Comparison of ENCODE assay signal across 11 cellular contexts in the genomic region with DNA sequence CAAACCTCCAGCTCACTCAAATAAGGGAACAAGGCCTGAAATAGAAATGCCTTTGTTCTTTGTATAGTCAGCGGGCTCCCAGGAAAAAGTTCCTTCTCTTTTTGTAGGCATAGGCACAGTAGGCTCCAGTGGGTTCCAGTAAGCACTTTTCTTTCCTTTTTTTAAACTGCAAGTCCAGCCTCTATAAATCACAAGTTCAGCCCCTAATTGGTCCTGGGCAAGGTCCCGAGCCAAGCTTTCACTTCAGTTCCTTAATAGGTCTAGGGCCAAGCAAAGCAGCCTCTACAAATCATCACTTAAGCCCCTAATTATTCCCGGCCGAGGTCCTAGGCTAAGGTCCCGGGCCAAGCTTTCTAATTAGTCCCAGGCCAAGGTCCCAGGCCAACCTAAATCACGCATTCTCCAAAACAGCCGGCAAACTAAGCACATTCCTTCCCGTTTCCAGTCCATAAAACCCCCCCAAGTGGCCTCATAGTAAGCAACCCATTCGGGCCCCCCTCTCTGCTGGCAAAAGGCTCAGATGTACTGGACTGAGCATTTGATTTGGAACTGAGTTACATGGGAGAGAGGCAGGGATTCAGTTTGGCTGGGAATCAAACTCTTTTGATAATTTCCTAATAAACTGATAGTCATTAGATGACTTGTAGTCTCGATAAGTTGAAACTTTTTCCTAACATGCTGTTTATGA. TPM values are rescaled to one million over a fixed set of nuclear protein-coding genes. Genes with fewer than 3 reads are reported as not detected.
A peak's percentile ranks its signal among the peaks of the same experiment; 100 is the strongest.
DNase-seq lines count a peak whose midpoint lies in the region; TF ChIP-seq lines count a peak whose summit lies in the region.
"Not testable (repeated sequence)": the region's sequence is repeated elsewhere in the genome, so short reads cannot be mapped to it uniquely, and the experiment has no call there.
"Had no signal": no experiment of that assay in that cellular context is flagged by ENCODE, and none has a peak within 500 bp of the region (broad histone marks: within the 10 kb centered on the region; RNA-seq: fewer than 3 reads in every experiment).

No MANE protein-coding gene starts in this region.

- H3K4me1 ChIP-seq in BLaER1, result peaks cover 18% of the 10 kb centered on the region
- H3K4me1 ChIP-seq in HUES48 (ENCODE audit: control insufficient read depth, insufficient read depth, low read length), result peaks cover 11% of the 10 kb centered on the region
- not testable (repeated sequence) for H3K4me1 ChIP-seq in breast epithelium
- peaks cover 15% of the 10 kb centered on the region for H3K4me1 ChIP-seq in neuron (ENCODE audit: insufficient read depth, low read length)
- peaks cover 17% of the 10 kb centered on the region for H3K4me1 ChIP-seq in suprapubic skin

- TF ChIP-seq POLR2A in breast epithelium (IDR thresholded peaks at IDR 0.05); suprapubic skin (IDR thresholded peaks at IDR 0.05): not testable (repeated sequence)

- H3K4me2 ChIP-seq in BLaER1, result peak overlapping the region; percentile 77

- H4K20me1 ChIP-seq in BLaER1, result not testable (repeated sequence)

- H3K4me3 Mint-ChIP-seq in immature natural killer cell, result peak overlapping the region; percentile 2 to 42 (median 18)

- in situ Hi-C loops in SK-MEL-5 (cut with HindIII; ENCODE audit: low pct_unique_long_range_greater_than_20kb, low sequenced_read_pairs), result not testable (repeated sequence)

- H3K27me3 Mint-ChIP-seq in immature natural killer cell (ENCODE audit: low read depth in 3 of 3), result peaks cover 15 to 22% (median 18%) of the 10 kb centered on the region in 3 donors

- H3K9ac ChIP-seq in BLaER1; HUES48 (ENCODE audit: low read depth, low read length): not testable (repeated sequence)

- not testable (repeated sequence) for H3K27me3 ChIP-seq in BLaER1; HUES48 (ENCODE audit: control insufficient read depth, insufficient read depth, low read length); breast epithelium; neuron (ENCODE audit: insufficient read depth, low read length); suprapubic skin

- not testable (repeated sequence) for H3K4me3 ChIP-seq in BLaER1
- peak overlapping the region; percentile 98 for H3K4me3 ChIP-seq in HUES48 (ENCODE audit: low read depth, low read length)
- H3K4me3 ChIP-seq in breast epithelium, result peak overlapping the region; percentile 9 to 14 (median 10)
- H3K4me3 ChIP-seq in fibroblast of the aortic adventitia (ENCODE audit: low read depth, low read length), result peak overlapping the region; percentile 6
- peak overlapping the region; percentile 14 for H3K4me3 ChIP-seq in neuron (ENCODE audit: low read length)
- peak overlapping the region; percentile 9 for H3K4me3 ChIP-seq in suprapubic skin

- H3K27ac ChIP-seq in BLaER1, result peak overlapping the region; percentile 71
- peak overlapping the region; percentile 28 for H3K27ac ChIP-seq in HUES48 (ENCODE audit: low read depth, low read length)
- H3K27ac ChIP-seq in breast epithelium, result peak overlapping the region in 1 of 2 donors; percentile 75
- H3K27ac ChIP-seq in suprapubic skin, result peak overlapping the region; percentile 45

- DNase-seq in SK-MEL-5 (ENCODE audit: low read depth, low spot score), result peak; percentile 83
- not testable (repeated sequence) for DNase-seq in breast epithelium (ENCODE audit: low spot score in 2 of 2); immature natural killer cell; suprapubic skin (ENCODE audit: low spot score in 2 of 2)
- DNase-seq in fibroblast of the aortic adventitia (ENCODE audit: low read depth), result peak; percentile 43

- H3K9me3 Mint-ChIP-seq in immature natural killer cell, result not testable (repeated sequence)

- TF ChIP-seq EP300 in suprapubic skin (IDR thresholded peaks at IDR 0.05), result not testable (repeated sequence)

- not testable (repeated sequence) for H3K36me3 ChIP-seq in BLaER1; HUES48 (ENCODE audit: control insufficient read depth, insufficient read depth, low read length); breast epithelium; neuron (ENCODE audit: insufficient read depth, low read length); suprapubic skin

- H3K36me3 Mint-ChIP-seq in immature natural killer cell, result not testable (repeated sequence)

- peaks cover 27 to 43% of the 10 kb centered on the region in 2 donors for H3K4me1 Mint-ChIP-seq in immature natural killer cell

- TF ChIP-seq CTCF in breast epithelium (IDR thresholded peaks at IDR 0.05); fibroblast of the aortic adventitia (IDR thresholded peaks at IDR 0.05; ENCODE audit: insufficient read depth, low read length); suprapubic skin (IDR thresholded peaks at IDR 0.05): not testable (repeated sequence)

- intact Hi-C loops in breast epithelium (cut with DNase I; ENCODE audit: low total_unique reads), result not testable (repeated sequence)

- H2AFZ ChIP-seq in neuron (ENCODE audit: low read depth, low read length), result peak overlapping the region; percentile 32

- H3K27ac Mint-ChIP-seq in immature natural killer cell, result peak overlapping the region in 2 of 6 donors; percentile 17 to 47

- 53% methylated on average over 10 of the region's 10 CpGs for WGBS in suprapubic skin

- H3K9me3 ChIP-seq in BLaER1; HUES48 (ENCODE audit: control insufficient read depth, insufficient read depth, low read length); breast epithelium; neuron (ENCODE audit: low read length); suprapubic skin: not testable (repeated sequence)

RNA-seq across cellular contexts. Expression of a gene that starts 8.7 kb away (rescaled TPM):
- 4.2 and 4.8 TPM in 2 replicates for total RNA-seq in SK-MEL-5 (2014; rRNA removed; shearing (Covaris generic))
- polyA plus RNA-seq in SK-MEL-5 (2015; cell fraction: cytosol; rRNA removed), result 3.1 and 7.7 TPM in 2 replicates
- polyA plus RNA-seq in SK-MEL-5 (2015; cell fraction: nucleus; rRNA removed), result 15.8 and 16.7 TPM in 2 replicates
- 10 to 100 TPM in 1 of 3 donors, 1 to 10 TPM in 2; 1.3 to 17.1 (median 5.3) TPM for total RNA-seq in breast epithelium
- 0.45 TPM in 1 of 2 replicates, not detected in the other for total RNA-seq in fibroblast of the aortic adventitia (ENCODE audit: low replicate concordance)
- 1 to 10 TPM in 2 of 3 donors, under 1 TPM in 1; 0.61 to 8.8 (median 6.9) TPM for polyA plus RNA-seq in immature natural killer cell
- total RNA-seq in suprapubic skin, result 1 to 10 TPM; 3.6 to 8.1 (median 5.3) TPM

RNA-seq across cellular contexts. Expression of a gene that starts 16.6 kb away (rescaled TPM):
- not detected in 2 replicates for total RNA-seq in SK-MEL-5 (2014; rRNA removed; shearing (Covaris generic))
- polyA plus RNA-seq in SK-MEL-5 (2015; cell fraction: cytosol; rRNA removed), result not detected in 2 replicates
- polyA plus RNA-seq in SK-MEL-5 (2015; cell fraction: nucleus; rRNA removed), result not detected in 2 replicates
- total RNA-seq in breast epithelium (10 to 100 TPM in 2 of 3 donors, 1 to 10 TPM in 1; 8.6 to 23.9 (median 12.9) TPM), fibroblast of the aortic adventitia (ENCODE audit: low replicate concordance) (not detected in 2 replicates), suprapubic skin (1 to 10 TPM in 3 of 4 donors, under 1 TPM in 1; 0.98 to 5.3 (median 1.4) TPM)
- 1,000 to 10,000 TPM in 2 of 3 donors, 100 to 1,000 TPM in 1; 491 to 1,637 (median 1,471) TPM for polyA plus RNA-seq in immature natural killer cell
- total RNA-seq: activated CD8-positive, alpha-beta memory T cell treated with anti-CD3 and anti-CD28 coated beads for 36 hours; Calu3 had no signal
- polyA plus RNA-seq: A549 had no signal

RNA-seq across cellular contexts. Expression of a gene that starts 27.8 kb away (rescaled TPM):
- total RNA-seq in SK-MEL-5 (2014; rRNA removed; shearing (Covaris generic)), result 57.4 and 59.7 TPM in 2 replicates
- 56.0 and 64.8 TPM in 2 replicates for polyA plus RNA-seq in SK-MEL-5 (2015; cell fraction: cytosol; rRNA removed)
- 66.3 and 70.6 TPM in 2 replicates for polyA plus RNA-seq in SK-MEL-5 (2015; cell fraction: nucleus; rRNA removed)
- total RNA-seq in breast epithelium (10 to 100 TPM; 33.1 to 70.6 (median 48.4) TPM), fibroblast of the aortic adventitia (ENCODE audit: low replicate concordance) (0.99 TPM in 1 of 2 replicates, not detected in the other), suprapubic skin (10 to 100 TPM in 2 of 4 donors, 1 to 10 TPM in 2; 4.3 to 27.8 (median 8.3) TPM)
- polyA plus RNA-seq in immature natural killer cell, result 1 to 10 TPM in 2 of 3 donors, under 1 TPM in 1; 0.71 to 5.2 (median 2.1) TPM
- total RNA-seq: activated CD8-positive, alpha-beta memory T cell treated with anti-CD3 and anti-CD28 coated beads for 36 hours; Calu3 had no signal
